ENCODE assay signal across 8 cellular contexts in genomic region chr11:65525659-65526480, GRCh38. TPM values are rescaled to one million over a fixed set of nuclear protein-coding genes. Genes with fewer than 3 reads are reported as not detected.
A peak's percentile ranks its signal among the peaks of the same experiment; 100 is the strongest.
DNase-seq lines count a peak whose midpoint lies in the region; ATAC-seq and TF ChIP-seq lines count a peak whose summit lies in the region.

No MANE protein-coding gene starts in this region.

- no peak for ATAC-seq in central memory CD8-positive, alpha-beta T cell (replicated peaks; ENCODE audit: extremely low read depth, poor library complexity, severe bottlenecking)

- peak overlapping the region; percentile 84 for H3K4me3 Mint-ChIP-seq in central memory CD8-positive, alpha-beta T cell

- no peak for DNase-seq in central memory CD8-positive, alpha-beta T cell (ENCODE audit: low spot score in 2 of 2)
- DNase-seq in activated effector memory CD4-positive, alpha-beta T cell treated with anti-CD3 and anti-CD28 coated beads, Interleukin-2, amount 50 U/mL, for 16 hours = no peak
- DNase-seq in GOT3 (lab: John Stamatoyannopoulos, UW) (no peak), NCI-H1048 (lab: John Stamatoyannopoulos, UW) (no peak), GM19240 (ENCODE audit: insufficient read length, low spot score) (no peak)

- H3K27ac ChIP-seq in 22Rv1 (peak overlapping the region; percentile 79), HUES64 (ENCODE audit: low read depth, low read length) (no peak overlapping the region), muscle layer of colon (ENCODE audit: low read depth, low read length) (peak overlapping the region; percentile 13)

- H3K9me3 ChIP-seq in HUES64 (ENCODE audit: insufficient read depth, low read depth, low read length) = no peaks in the 10 kb centered on the region
- H3K9me3 ChIP-seq in muscle layer of colon (ENCODE audit: low read length) = no peaks in the 10 kb centered on the region

- peak overlapping the region; percentile 82 for H3K27ac Mint-ChIP-seq in central memory CD8-positive, alpha-beta T cell (ENCODE audit: low read depth)

- H3K27me3 Mint-ChIP-seq in central memory CD8-positive, alpha-beta T cell = no peaks in the 10 kb centered on the region

- H3K27me3 ChIP-seq in HUES64 (ENCODE audit: insufficient read depth, low read length) (peaks cover 4% of the 10 kb centered on the region; the same call in 1 of the 2 replicates), muscle layer of colon (ENCODE audit: control insufficient read depth in 1 of 2, insufficient read depth in 2 of 2, low read length in 2 of 2) (no peaks in the 10 kb centered on the region)

- H3K4me1 ChIP-seq in HUES64 (ENCODE audit: insufficient read depth, low read length) (peaks cover 8% of the 10 kb centered on the region; the same call in 1 of the 2 replicates), muscle layer of colon (ENCODE audit: insufficient read depth, low read length) (peaks cover 20% of the 10 kb centered on the region)

- H3K9ac ChIP-seq in HUES64 (ENCODE audit: low read depth, low read length) (peak overlapping the region; percentile 89), muscle layer of colon (ENCODE audit: low read length) (peak overlapping the region; percentile 39)

- WGBS in HUES64 = 80% methylated on average over 26 of the region's 26 CpGs

- H3K36me3 Mint-ChIP-seq in central memory CD8-positive, alpha-beta T cell (ENCODE audit: insufficient read depth) = peaks cover 18% of the 10 kb centered on the region

- H3K4me3 ChIP-seq in HUES64 (ENCODE audit: low read length) (peak overlapping the region; percentile 59), muscle layer of colon (ENCODE audit: low read depth in 1 of 2, low read length in 2 of 2) (peak overlapping the region; percentile 78 to 91)

- H3K9me3 Mint-ChIP-seq in central memory CD8-positive, alpha-beta T cell = no peaks in the 10 kb centered on the region

- peaks cover 33% of the 10 kb centered on the region for H3K4me1 Mint-ChIP-seq in central memory CD8-positive, alpha-beta T cell

- TF ChIP-seq CTCF in 22Rv1 (IDR thresholded peaks at IDR 0.05) = no peak

- H3K36me3 ChIP-seq in HUES64 (ENCODE audit: insufficient read depth, low read length) = peaks cover 17% of the 10 kb centered on the region
- peaks cover 27% of the 10 kb centered on the region for H3K36me3 ChIP-seq in muscle layer of colon (ENCODE audit: insufficient read depth, low read length)

RNA-seq across cellular contexts. Expression of gene SCYL1, which starts 1.0 kb away (rescaled TPM):
- polyA plus RNA-seq in HUES64 (2013, experiment 1 of 2) = 39.3 TPM
- 42.5 TPM for polyA plus RNA-seq in HUES64 (2013, experiment 2 of 2)

RNA-seq across cellular contexts. Expression of gene MALAT1, which starts 27.0 kb away (rescaled TPM):
- 392 TPM for polyA plus RNA-seq in HUES64 (2013, experiment 1 of 2)
- polyA plus RNA-seq in HUES64 (2013, experiment 2 of 2) = 461 TPM

RNA-seq across cellular contexts. Expression of gene LTBP3, which starts 32.3 kb away (rescaled TPM):
- polyA plus RNA-seq in HUES64 (2013, experiment 1 of 2) = 5.0 TPM
- polyA plus RNA-seq in HUES64 (2013, experiment 2 of 2) = 7.1 TPM

RNA-seq across cellular contexts. Expression of gene ZNRD2, which starts 44.4 kb away (rescaled TPM):
- 58.0 TPM for polyA plus RNA-seq in HUES64 (2013, experiment 1 of 2)
- polyA plus RNA-seq in HUES64 (2013, experiment 2 of 2) = 49.1 TPM

RNA-seq across cellular contexts. Expression of gene FAM89B, which starts 46.5 kb away (rescaled TPM):
- polyA plus RNA-seq in HUES64 (2013, experiment 1 of 2) = 20.7 TPM
- 24.2 TPM for polyA plus RNA-seq in HUES64 (2013, experiment 2 of 2)
